In genomic region chr6:88858455-88858854, GRCh38 we compare ENCODE assay signal across 10 cellular contexts.
"Had no signal": no experiment of that assay in that cellular context is flagged by ENCODE, and none has a peak within 500 bp of the region (broad histone marks: within the 10 kb centered on the region; RNA-seq: fewer than 3 reads in every experiment).

No MANE protein-coding gene starts in this region.

- H2AFZ ChIP-seq: GM23338 had no signal

- H3K4me3 ChIP-seq: GM23338 had no signal

- H3K4me2 ChIP-seq: GM23338, KMS-11 had no signal

- DNase-seq: H9, HCEC 1CT, HFFc6, IMR-90, KBM-7 had no signal

- H3K9ac ChIP-seq: KMS-11 had no signal

- H3K27ac ChIP-seq: HL-60, KMS-11 had no signal

- ATAC-seq: GM23338 had no signal

- FAIRE-seq: H1, H54 had no signal
